Comparison of ENCODE assay signal across 8 cellular contexts in the genomic region with DNA sequence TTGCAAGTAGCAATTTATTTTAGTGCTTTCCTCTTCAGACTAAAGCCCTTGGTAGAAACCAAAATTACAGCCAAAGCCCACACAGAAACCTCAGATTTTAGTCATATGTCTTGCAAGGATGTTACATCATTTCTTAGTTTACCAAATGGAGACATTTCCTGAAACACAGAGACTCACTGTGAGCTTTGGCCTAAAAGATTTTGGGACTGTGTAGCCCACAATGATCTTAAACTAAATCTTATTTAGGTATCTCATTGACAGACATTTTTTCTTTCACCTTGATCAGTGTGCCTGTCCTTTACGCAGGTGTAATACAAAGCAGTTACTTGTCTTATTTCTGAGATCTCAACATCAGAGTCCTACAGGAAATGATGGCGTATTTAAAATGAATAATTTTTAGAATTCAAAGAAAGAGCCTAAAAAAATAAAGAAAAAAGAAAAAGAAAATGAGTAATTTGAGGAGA. TPM values are rescaled to one million over a fixed set of nuclear protein-coding genes. Genes with fewer than 3 reads are reported as not detected.
DNase-seq lines count a peak whose midpoint lies in the region; ATAC-seq and TF ChIP-seq lines count a peak whose summit lies in the region.

No MANE protein-coding gene starts in this region.

- DNase-seq in AG10803 (ENCODE audit: low read depth): peak; percentile 93
- DNase-seq in NB4 (ENCODE audit: low read depth): peak; percentile 66
- DNase-seq in dermis blood vessel endothelial cell: peak; percentile 13
- no peak for DNase-seq in NCI-H187 treated with DMSO at 0.1 percent for 48 hours (lab: John Stamatoyannopoulos, UW)
- DNase-seq in activated CD4-positive, CD25-positive, alpha-beta regulatory T cell (lab: John Stamatoyannopoulos, UW): no peak
- no peak for DNase-seq in amygdala (lab: John Stamatoyannopoulos, UW)
- no peak for DNase-seq in epidermal melanocyte (ENCODE audit: insufficient read length, low spot score)

- no peak for TF ChIP-seq POLR2A in NB4 (IDR thresholded peaks at IDR 0.05; ENCODE audit: extremely low read depth, insufficient read length)

- TF ChIP-seq CTCF in AG10803 (conservative IDR thresholded peaks at IDR 0.05; ENCODE audit: low read length) (no peak), NB4 (IDR thresholded peaks at IDR 0.05; ENCODE audit: low read depth, low read length) (no peak)

- H3K4me3 ChIP-seq in AG10803 (ENCODE audit: low read length): no peak overlapping the region
- H3K4me3 ChIP-seq in NB4 (ENCODE audit: low read depth, low read length): no peak overlapping the region

- ATAC-seq in GM19463 (IDR thresholded peaks at IDR 0.05; ENCODE audit: unreplicated experiment): peak; percentile 26

RNA-seq across cellular contexts. Expression of gene AP4E1, which starts 27.8 kb away (rescaled TPM):
- total RNA-seq in dermis blood vessel endothelial cell: 12.3 and 14.4 TPM in 2 replicates

Comparison
In these comparisons a context has a peak if more than half of its experiments do, and no peak if none do; other contexts are left out.
1. DNase-seq: peak in AG10803 (single experiment), NB4 (single experiment) and dermis blood vessel endothelial cell (single experiment); none in NCI-H187 treated with DMSO at 0.1 percent for 48 hours (single experiment), activated CD4-positive, CD25-positive, alpha-beta regulatory T cell (0 of 4), amygdala (0 of 56) and epidermal melanocyte (single experiment).